In genomic region chr20:48864254-48864653, GRCh38 we compare ENCODE assay signal across 22 cellular contexts.
"Had no signal": no experiment of that assay in that cellular context is flagged by ENCODE, and none has a peak within 500 bp of the region (broad histone marks: within the 10 kb centered on the region; RNA-seq: fewer than 3 reads in every experiment).

No MANE protein-coding gene starts in this region.

- H3K9me3 ChIP-seq: colonic mucosa, heart left ventricle, prostate gland, right lobe of liver, spleen, stomach, thoracic aorta, transverse colon had no signal

- H3K27ac ChIP-seq: colonic mucosa, heart left ventricle, parathyroid adenoma, prostate gland, right lobe of liver, spleen, stomach, thoracic aorta, transverse colon had no signal

- H2AFZ ChIP-seq: parathyroid adenoma had no signal

- H3K4me3 ChIP-seq: colonic mucosa, heart left ventricle, prostate gland, right lobe of liver, spleen, stomach, thoracic aorta, transverse colon had no signal

- H3K4me1 ChIP-seq: colonic mucosa, parathyroid adenoma, prostate gland, right lobe of liver, stomach, transverse colon had no signal

- H3K4me3 Mint-ChIP-seq: naive thymus-derived CD4-positive, alpha-beta T cell; nephron progenitor cell had no signal

- H3K36me3 ChIP-seq: colonic mucosa, heart left ventricle, prostate gland, right lobe of liver, spleen, stomach, thoracic aorta, transverse colon had no signal

- FAIRE-seq: islet of Langerhans had no signal

- DNase-seq: colonic mucosa; dermis blood vessel endothelial cell; foreskin melanocyte; heart left ventricle; hypothalamus; kidney glomerular epithelial cell; naive thymus-derived CD4-positive, alpha-beta T cell; nephron progenitor cell; retina; right lobe of liver; spleen; stimulated activated CD4-positive, alpha-beta T cell treated with anti-CD3 and anti-CD28 coated beads, Interleukin-15, amount 100 ng/mL, for 24 hours; stimulated activated CD4-positive, alpha-beta T cell treated with anti-CD3 and anti-CD28 coated beads, Interleukin-1b, Interleukin-23, amount 100 ng/mL, for 48 hours; stimulated activated CD4-positive, alpha-beta T cell treated with anti-CD3 and anti-CD28 coated beads, Interleukin-4, amount 100 ng/mL, for 24 hours; stimulated activated naive CD4-positive, alpha-beta T cell; stomach; substantia nigra; transverse colon had no signal

- H3K27ac Mint-ChIP-seq: naive thymus-derived CD4-positive, alpha-beta T cell had no signal

- H3K9ac ChIP-seq: parathyroid adenoma had no signal

- H3K9me3 Mint-ChIP-seq: nephron progenitor cell had no signal

- H3K79me2 ChIP-seq: parathyroid adenoma had no signal

- H3K27me3 ChIP-seq: colonic mucosa, right lobe of liver, spleen, stomach, transverse colon had no signal

- ATAC-seq: heart left ventricle; naive thymus-derived CD4-positive, alpha-beta T cell; right lobe of liver had no signal
